ENCODE assay signal across 13 cellular contexts in the genomic region with DNA sequence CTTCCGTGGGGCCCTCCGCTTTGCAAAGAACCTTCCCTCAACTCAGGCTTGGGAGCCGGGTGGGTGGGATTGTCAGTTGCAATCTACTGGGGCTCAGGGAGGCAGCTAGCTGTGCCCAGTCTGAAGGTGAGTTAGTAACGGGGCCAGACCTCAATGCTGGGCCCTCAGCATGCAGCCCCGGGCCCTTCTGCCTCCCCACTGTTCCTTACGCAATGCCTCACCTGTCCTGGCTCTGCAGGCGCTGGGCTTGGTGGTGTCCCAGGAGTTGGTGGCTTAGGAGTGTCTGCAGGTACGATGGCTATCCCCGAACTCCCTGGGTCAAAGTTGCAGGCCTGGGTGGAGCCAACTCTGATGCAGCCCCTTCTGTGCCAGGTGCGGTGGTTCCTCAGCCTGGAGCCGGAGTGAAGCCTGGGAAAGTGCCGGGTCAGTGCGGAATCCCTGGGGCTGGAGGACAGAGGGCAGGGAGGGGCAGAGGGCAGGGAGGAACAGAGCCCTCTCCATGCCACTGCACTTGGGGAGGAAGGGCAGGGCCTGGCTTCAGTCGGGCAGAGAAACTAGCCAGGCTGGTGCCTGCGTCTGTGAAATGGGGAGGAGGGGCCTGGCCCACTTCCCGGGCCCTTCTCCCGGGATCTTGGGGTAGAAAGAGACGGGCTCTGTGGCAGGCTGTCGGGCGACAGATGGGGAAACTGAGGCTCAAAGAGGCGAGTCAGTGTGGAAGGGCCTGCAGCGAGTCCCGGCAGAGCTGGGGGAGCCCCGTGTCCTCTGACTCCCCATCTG. TPM values are rescaled to one million over a fixed set of nuclear protein-coding genes. Genes with fewer than 3 reads are reported as not detected.
DNase-seq lines count a peak whose midpoint lies in the region; ATAC-seq, FAIRE-seq and TF ChIP-seq lines count a peak whose summit lies in the region.
"Had no signal": no experiment of that assay in that cellular context is flagged by ENCODE, and none has a peak within 500 bp of the region (broad histone marks: within the 10 kb centered on the region; RNA-seq: fewer than 3 reads in every experiment).

No MANE protein-coding gene starts in this region.

- no peaks in the 10 kb centered on the region for H3K9me1 ChIP-seq in K562 (ENCODE audit: control insufficient read depth, insufficient read depth, low read length)

- no TSS peak for BruUV-seq in K562 (replicated peaks; lab: Mats Ljungman, UMichigan)

- H3K4me3 ChIP-seq in K562: no peak overlapping the region
- no peak overlapping the region for H3K4me3 ChIP-seq in thyroid gland (replicated peaks in 1 of 3)
- H3K4me3 ChIP-seq in HAP-1: no peak overlapping the region
- H3K4me3 ChIP-seq: psoas muscle had no signal

- peak overlapping the region in 1 of 2 experiments; percentile 7; a peak in 1 of 4 replicates for H3K9ac ChIP-seq in K562 (ENCODE audit: insufficient read depth in 1 of 2, low read depth in 2 of 2, low read length in 2 of 2)

- in situ Hi-C loops in K562 (cut with MboI) (no loop called here), HAP-1 (cut with MboI; ENCODE audit: low sequenced_read_pairs) (no loop called here)

- POLR2A ChIA-PET in K562 (lab: Yijun Ruan, JAX): no interaction called here

- no peak for TF ChIP-seq POLR2A in K562 (conservative IDR thresholded peaks at IDR 0.05)
- TF ChIP-seq POLR2A in thyroid gland (IDR thresholded peaks at IDR 0.05): no peak

- H3K4me1 ChIP-seq in K562 (replicated peaks in 1 of 2; ENCODE audit: control insufficient read depth in 2 of 2, insufficient read depth in 2 of 2, low read length in 2 of 2) (peaks cover 0 to 10% of the 10 kb centered on the region in 2 experiments; a peak in 1 of 5 replicates), thyroid gland (peaks cover 9 to 19% of the 10 kb centered on the region in 2 donors), HAP-1 (no peaks in the 10 kb centered on the region)

- H3K4me3 Mint-ChIP-seq in mesothelial cell of epicardium: peak overlapping the region; percentile 52

- no peaks in the 10 kb centered on the region for H3K9me3 ChIP-seq in K562 (replicated peaks; ENCODE audit: control insufficient read depth, insufficient read depth, low read depth, low read length)
- H3K9me3 ChIP-seq in thyroid gland: no peaks in the 10 kb centered on the region
- H3K9me3 ChIP-seq in HAP-1: no peaks in the 10 kb centered on the region
- H3K9me3 ChIP-seq: psoas muscle had no signal

- DNase-seq in DMS53 (lab: John Stamatoyannopoulos, UW) (peak; percentile 41), DMS53 treated with DMSO at 0.1 percent for 48 hours (lab: John Stamatoyannopoulos, UW; ENCODE audit: unreplicated experiment) (no peak), K562 (ENCODE audit: extremely low read depth in 1 of 4, low spot score in 3 of 4) (no peak), mesothelial cell of epicardium (ENCODE audit: low spot score in 2 of 2, unreplicated experiment in 2 of 2) (no peak), thyroid gland (peak; percentile 69 to 70), HAP-1 (ENCODE audit: low spot score in 2 of 2) (no peak), occipital lobe (lab: John Stamatoyannopoulos, UW) (no peak)
- DNase-seq in activated naive CD4-positive, alpha-beta T cell treated with Interleukin-2 at 50 U/mL for 16 hours: no peak
- DNase-seq: 8988T, DMS79, NCI-H2029 treated with DMSO at 0.1 percent for 48 hours, psoas muscle had no signal

- no peak for TF ChIP-seq EP300 in K562 (IDR thresholded peaks at IDR 0.05; ENCODE audit: low read length)

- no peak overlapping the region for H3K4me2 ChIP-seq in K562 (ENCODE audit: insufficient read depth, low read length)

- H2AFZ ChIP-seq in K562 (ENCODE audit: low read depth, low read length): no peak overlapping the region

- WGBS in K562 (ENCODE audit: insufficient coverage, low coverage, missing lambda C conversion rate): 5% methylated on average over 24 of the region's 24 CpGs
- 51 to 59% methylated on average over 17 to 20 of the region's 24 CpGs for WGBS in thyroid gland, 2 donors

- no peak for TF ChIP-seq RAD21 in K562 (CRISPR knock-in tag; conservative IDR thresholded peaks at IDR 0.05 in 1 of 2, IDR thresholded peaks at IDR 0.05 in 1 of 2)

- ATAC-seq in K562: no peak
- ATAC-seq: psoas muscle had no signal

- H3K27me3 Mint-ChIP-seq in mesothelial cell of epicardium (ENCODE audit: low read depth): no peaks in the 10 kb centered on the region

- H3K27ac ChIP-seq in K562 (ENCODE audit: extremely low read depth, low read depth, low read length): no peak overlapping the region
- H3K27ac ChIP-seq in thyroid gland: peak overlapping the region in 1 of 3 donors; percentile 43
- H3K27ac ChIP-seq: psoas muscle had no signal

- no peaks in the 10 kb centered on the region for H3K36me3 Mint-ChIP-seq in mesothelial cell of epicardium

- CTCF ChIA-PET in K562 (lab: Yijun Ruan, JAX; ENCODE audit: low intra/inter-chr PET ratio): no interaction called here

- no peaks in the 10 kb centered on the region for H3K9me3 Mint-ChIP-seq in mesothelial cell of epicardium

- H3K27ac Mint-ChIP-seq in mesothelial cell of epicardium: peak overlapping the region; percentile 96

- peaks cover 42 to 89% of the 10 kb centered on the region in 2 experiments; a peak in 4 of 5 replicates for H3K27me3 ChIP-seq in K562 (ENCODE audit: control insufficient read depth in 2 of 2, insufficient read depth in 2 of 2, low read length in 2 of 2)
- no peaks in the 10 kb centered on the region for H3K27me3 ChIP-seq in thyroid gland
- H3K27me3 ChIP-seq in HAP-1 (ENCODE audit: low read depth): no peaks in the 10 kb centered on the region

- TF ChIP-seq CTCF in K562 (IDR thresholded peaks at IDR 0.05 in 2 of 3, conservative IDR thresholded peaks at IDR 0.05 in 1 of 3; ENCODE audit: insufficient read depth in 2 of 3, low read depth in 1 of 3, low read length in 3 of 3) (no peak), mesothelial cell of epicardium (IDR thresholded peaks at IDR 0.05; ENCODE audit: unreplicated experiment) (no peak), thyroid gland (IDR thresholded peaks at IDR 0.05) (no peak)

- H3K79me2 ChIP-seq in K562 (ENCODE audit: control insufficient read depth, insufficient read depth, low read length): no peaks in the 10 kb centered on the region

- peaks cover 34% of the 10 kb centered on the region for H3K4me1 Mint-ChIP-seq in mesothelial cell of epicardium

- H3K36me3 ChIP-seq in K562 (ENCODE audit: control insufficient read depth, insufficient read depth, low read length) (no peaks in the 10 kb centered on the region), thyroid gland (no peaks in the 10 kb centered on the region), HAP-1 (replicated peaks) (no peaks in the 10 kb centered on the region)

- intact Hi-C loops in K562 (cut with micrococcal nuclease) (no loop called here), thyroid gland (cut with DNase I) (no loop called here)

- FAIRE-seq in K562 (lab: Jason Lieb, UNC): no peak

- H4K20me1 ChIP-seq in K562 (replicated peaks; ENCODE audit: control insufficient read depth, insufficient read depth, low read length): peaks cover 11% of the 10 kb centered on the region

TF ChIP-seq in K562, 482 proteins besides CTCF, POLR2A, EP300 and RAD21:
- 0 out of 2 replicates have a peak, but pooled peaks have one; percentile 8 for TF ChIP-seq CEBPB (tag; IDR thresholded peaks at IDR 0.05)
- no peak for TF ChIP-seq RNF2 (IDR thresholded peaks at IDR 0.05)
- no peak for TF ChIP-seq IFI16 (CRISPR knock-in tag; IDR thresholded peaks at IDR 0.05)

RNA-seq across cellular contexts. Expression of a gene that starts 15.0 kb away (rescaled TPM):
- not detected in 2 replicates for total RNA-seq in K562 (2011; cell fraction: chromatin; rRNA removed; ENCODE audit: low replicate concordance)
- not detected in 2 replicates for total RNA-seq in K562 (2011; cell fraction: nucleolus; rRNA removed)
- total RNA-seq in K562 (2011; cell fraction: nucleoplasm; rRNA removed): not detected in 2 replicates
- total RNA-seq in K562 (2014; rRNA removed): not detected in 2 replicates
- total RNA-seq in K562 (2014; rRNA removed; fragmentation: Illumina TruSeq; extraction: Trizol): not detected in 2 replicates
- not detected in 2 replicates for total RNA-seq in K562 (2015; rRNA removed; fragmentation: Illumina TruSeq; extraction: Trizol)
- total RNA-seq in K562 (2021): 0.20 TPM in 2 replicates
- not detected in 2 replicates for polyA plus RNA-seq in K562 (2011; rRNA removed)
- polyA plus RNA-seq in K562 (2011; cell fraction: cytosol; rRNA removed): 0.01 TPM in 1 of 2 replicates, not detected in the other
- polyA plus RNA-seq in K562 (2011; cell fraction: nucleus; rRNA removed): not detected in 2 replicates
- 0.14 TPM in 1 of 2 replicates, not detected in the other for polyA plus RNA-seq in K562 (2012)
- not detected in 2 replicates for polyA plus RNA-seq in K562 (2014; fragmentation: Illumina TruSeq; extraction: Trizol)
- polyA plus RNA-seq in K562 (2014; fragmentation: Nextera tagmentation; extraction: Ambion mirVana): not detected
- not detected in 2 replicates for polyA plus RNA-seq in K562 (2014; rRNA removed)
- polyA minus RNA-seq in K562 (2011; rRNA and poly(A)+ RNA removed): not detected in 2 replicates
- polyA minus RNA-seq in K562 (2011; cell fraction: cytosol; rRNA and poly(A)+ RNA removed): not detected in 2 replicates
- not detected in 2 replicates for polyA minus RNA-seq in K562 (2011; cell fraction: nucleus; rRNA and poly(A)+ RNA removed)
- total RNA-seq in mesothelial cell of epicardium: 32.9 to 37.4 TPM (median 33.2 TPM) in 3 replicates
- 10 to 100 TPM; 29.0 to 65.7 (median 50.8) TPM for total RNA-seq in thyroid gland
- total RNA-seq in occipital lobe: 10.9 TPM
- total RNA-seq: HT1080 had no signal

RNA-seq across cellular contexts. Expression of a gene that starts 40.7 kb away (rescaled TPM):
- 23.2 and 66.1 TPM in 2 replicates for total RNA-seq in K562 (2011; cell fraction: chromatin; rRNA removed; ENCODE audit: low replicate concordance)
- 28.6 and 29.9 TPM in 2 replicates for total RNA-seq in K562 (2011; cell fraction: nucleolus; rRNA removed)
- total RNA-seq in K562 (2011; cell fraction: nucleoplasm; rRNA removed): 24.9 and 30.2 TPM in 2 replicates
- total RNA-seq in K562 (2014; rRNA removed) (21.1 and 23.1 TPM in 2 replicates), K562 (2014; rRNA removed; fragmentation: Illumina TruSeq; extraction: Trizol) (5.1 and 6.4 TPM in 2 replicates), K562 (2015; rRNA removed; fragmentation: Illumina TruSeq; extraction: Trizol) (15.0 and 16.0 TPM in 2 replicates), K562 (2021) (29.0 and 30.0 TPM in 2 replicates), mesothelial cell of epicardium (54.6 to 56.0 TPM (median 54.9 TPM) in 3 replicates), thyroid gland (10 to 100 TPM; 16.7 to 32.8 (median 21.5) TPM), occipital lobe (14.5 TPM)
- polyA plus RNA-seq in K562 (2011; rRNA removed) (14.3 and 17.7 TPM in 2 replicates), K562 (2014; fragmentation: Illumina TruSeq; extraction: Trizol) (24.5 and 36.9 TPM in 2 replicates), K562 (2014; fragmentation: Nextera tagmentation; extraction: Ambion mirVana) (under 1 TPM; 0.14 to 0.38 TPM), K562 (2014; rRNA removed) (15.9 and 18.1 TPM in 2 replicates)
- polyA plus RNA-seq in K562 (2011; cell fraction: cytosol; rRNA removed): 17.9 and 46.8 TPM in 2 replicates
- polyA plus RNA-seq in K562 (2011; cell fraction: nucleus; rRNA removed): 22.4 and 50.0 TPM in 2 replicates
- 18.8 and 23.1 TPM in 2 replicates for polyA plus RNA-seq in K562 (2012)
- polyA minus RNA-seq in K562 (2011; rRNA and poly(A)+ RNA removed): 6.9 and 18.5 TPM in 2 replicates
- polyA minus RNA-seq in K562 (2011; cell fraction: cytosol; rRNA and poly(A)+ RNA removed): 15.1 and 16.3 TPM in 2 replicates
- 6.2 and 7.5 TPM in 2 replicates for polyA minus RNA-seq in K562 (2011; cell fraction: nucleus; rRNA and poly(A)+ RNA removed)

Comparison
In these comparisons a context has a peak if more than half of its experiments do, and no peak if none do; other contexts are left out.
1. DNase-seq: peak in DMS53 (single experiment) and thyroid gland (2 of 2); none in DMS53 treated with DMSO at 0.1 percent for 48 hours (single experiment), K562 (0 of 4), mesothelial cell of epicardium (0 of 2), HAP-1 (0 of 2), occipital lobe (single experiment) and activated naive CD4-positive, alpha-beta T cell treated with Interleukin-2 at 50 U/mL for 16 hours (single experiment).